In genomic region chr12:9447791-9448614, GRCh38 we compare ENCODE assay signal across 8 cellular contexts.
DNase-seq lines count a peak whose midpoint lies in the region; ATAC-seq, FAIRE-seq and TF ChIP-seq lines count a peak whose summit lies in the region.
"Not testable (repeated sequence)": the region's sequence is repeated elsewhere in the genome, so short reads cannot be mapped to it uniquely, and the experiment has no call there.

No MANE protein-coding gene starts in this region.

- peak overlapping the region; percentile 95 for H3K27ac Mint-ChIP-seq in activated T-helper 2 cell treated with anti-CD3 and anti-CD28 coated beads, Interferon-gamma antibody, Interleukin-2, Interleukin-4, amounts not matched to agents 10 μg/mL and 5 μg/mL and 100 μg/mL, durations not matched to agents 14 hours and 24 hours and 36 hours

- not testable (repeated sequence) for H3K27me3 ChIP-seq in RWPE2 (ENCODE audit: insufficient read depth, poor library complexity, severe bottlenecking); neural cell (ENCODE audit: insufficient read depth, low read depth, low read length)

- peaks cover 21% of the 10 kb centered on the region for H3K4me1 Mint-ChIP-seq in activated T-helper 2 cell treated with anti-CD3 and anti-CD28 coated beads, Interferon-gamma antibody, Interleukin-2, Interleukin-4, amounts not matched to agents 10 μg/mL and 5 μg/mL and 100 μg/mL, durations not matched to agents 14 hours and 24 hours and 36 hours (ENCODE audit: low read depth)

- not testable (repeated sequence) for H3K4me2 ChIP-seq in neural cell (ENCODE audit: low read length)

- not testable (repeated sequence) for H3K9me3 Mint-ChIP-seq in activated T-helper 2 cell treated with anti-CD3 and anti-CD28 coated beads, Interferon-gamma antibody, Interleukin-2, Interleukin-4, amounts not matched to agents 10 μg/mL and 5 μg/mL and 100 μg/mL, durations not matched to agents 14 hours and 24 hours and 36 hours

- not testable (repeated sequence) for H3K4me1 ChIP-seq in RWPE2 (ENCODE audit: insufficient read depth, poor library complexity, severe bottlenecking)

- H3K4me3 ChIP-seq in RWPE2 (ENCODE audit: severe bottlenecking) = peak overlapping the region; percentile 28
- H3K4me3 ChIP-seq in fibroblast of villous mesenchyme (ENCODE audit: low read depth, low read length) = peak overlapping the region; percentile 64
- H3K4me3 ChIP-seq in neural cell (ENCODE audit: low read length) = peak overlapping the region; percentile 69

- H3K27ac ChIP-seq in RWPE2 (ENCODE audit: poor library complexity, severe bottlenecking); neural cell (ENCODE audit: low read length): not testable (repeated sequence)

- TF ChIP-seq POLR2A in H54 (IDR thresholded peaks at IDR 0.05; ENCODE audit: low read depth, low read length) = peak; percentile 33; the same call in 1 of the 2 replicates

- intact Hi-C loops in activated T-helper 2 cell treated with anti-CD3 and anti-CD28 coated beads, Interferon-gamma antibody, Interleukin-2, Interleukin-4, amounts not matched to agents 10 μg/mL and 5 μg/mL and 100 μg/mL, durations not matched to agents 14 hours and 24 hours and 36 hours (cut with micrococcal nuclease) = not testable (repeated sequence)

- not testable (repeated sequence) for H3K27me3 Mint-ChIP-seq in activated T-helper 2 cell treated with anti-CD3 and anti-CD28 coated beads, Interferon-gamma antibody, Interleukin-2, Interleukin-4, amounts not matched to agents 10 μg/mL and 5 μg/mL and 100 μg/mL, durations not matched to agents 14 hours and 24 hours and 36 hours (ENCODE audit: low read depth)

- TF ChIP-seq RAD21 in neural cell (conservative IDR thresholded peaks at IDR 0.05) = not testable (repeated sequence)

- peak overlapping the region; percentile 99 for H3K4me3 Mint-ChIP-seq in activated T-helper 2 cell treated with anti-CD3 and anti-CD28 coated beads, Interferon-gamma antibody, Interleukin-2, Interleukin-4, amounts not matched to agents 10 μg/mL and 5 μg/mL and 100 μg/mL, durations not matched to agents 14 hours and 24 hours and 36 hours (ENCODE audit: low read depth)

- not testable (repeated sequence) for TF ChIP-seq CTCF in RWPE2 (IDR thresholded peaks at IDR 0.05; ENCODE audit: poor library complexity, severe bottlenecking); fibroblast of villous mesenchyme (IDR thresholded peaks at IDR 0.05; ENCODE audit: insufficient read depth, low read depth, low read length); neural cell (IDR thresholded peaks at IDR 0.05; ENCODE audit: poor library complexity, severe bottlenecking)

- H4K20me1 ChIP-seq in neural cell (ENCODE audit: insufficient read depth) = not testable (repeated sequence)

- DNase-seq in ELR (ENCODE audit: low read depth) (peak; percentile 88), H54 (ENCODE audit: insufficient read length, low spot score) (peak; percentile 66), LoVo (ENCODE audit: low spot score) (peak; percentile 92), RWPE2 (ENCODE audit: low spot score) (peak; percentile 69), fibroblast of villous mesenchyme (ENCODE audit: low read depth) (peak; percentile 73)
- DNase-seq in activated T-helper 2 cell treated with anti-CD3 and anti-CD28 coated beads, Interferon-gamma antibody, Interleukin-2, Interleukin-4, amounts not matched to agents 10 μg/mL and 5 μg/mL and 100 μg/mL, durations not matched to agents 14 hours and 24 hours and 36 hours (ENCODE audit: low spot score) = peak; percentile 91
- peak; percentile 92 for DNase-seq in stimulated activated naive CD8-positive, alpha-beta T cell treated with anti-CD3 and anti-CD28 coated beads, Interleukin-15, Interleukin-2, amounts not matched to agents 100 U/mL and 50 U/mL, for 24 hours

- H3K9me2 ChIP-seq in neural cell (ENCODE audit: insufficient read depth, low read length) = not testable (repeated sequence)

- peak overlapping the region; percentile 54 for H3K9ac ChIP-seq in neural cell (ENCODE audit: low read length)

- not testable (repeated sequence) for H3K9me3 ChIP-seq in RWPE2 (ENCODE audit: severe bottlenecking); neural cell (ENCODE audit: low read length)

- H2AFZ ChIP-seq in neural cell (ENCODE audit: low read depth, low read length) = peak overlapping the region; percentile 54

- ATAC-seq in RWPE2 (ENCODE audit: low read depth) = peak; percentile 93
- ATAC-seq in stimulated activated naive CD8-positive, alpha-beta T cell treated with anti-CD3 and anti-CD28 coated beads, Interleukin-15, Interleukin-2, amounts not matched to agents 100 U/mL and 50 U/mL, for 24 hours = peak; percentile 95

- not testable (repeated sequence) for H3K36me3 ChIP-seq in RWPE2 (ENCODE audit: low read depth); neural cell (ENCODE audit: insufficient read depth, low read length)

- not testable (repeated sequence) for H3K36me3 Mint-ChIP-seq in activated T-helper 2 cell treated with anti-CD3 and anti-CD28 coated beads, Interferon-gamma antibody, Interleukin-2, Interleukin-4, amounts not matched to agents 10 μg/mL and 5 μg/mL and 100 μg/mL, durations not matched to agents 14 hours and 24 hours and 36 hours (ENCODE audit: low read depth)

- not testable (repeated sequence) for H3F3A ChIP-seq in neural cell (ENCODE audit: insufficient read depth, low read length, poor library complexity, severe bottlenecking)

- FAIRE-seq in H54 (lab: Jason Lieb, UNC) = peak; percentile 84

- H3K79me2 ChIP-seq in neural cell (replicated peaks; ENCODE audit: insufficient read depth, low read length) = not testable (repeated sequence)

- not testable (repeated sequence) for TF ChIP-seq EP300 in neural cell (conservative IDR thresholded peaks at IDR 0.05; ENCODE audit: poor library complexity, severe bottlenecking)

TF ChIP-seq in neural cell, 6 proteins besides CTCF, POLR2A, EP300 and RAD21:
- TF ChIP-seq SMC3 (conservative IDR thresholded peaks at IDR 0.05; ENCODE audit: poor library complexity) (peak; percentile 40), POLR2AphosphoS5 (IDR thresholded peaks at IDR 0.05) (peak; percentile 6), MXI1 (conservative IDR thresholded peaks at IDR 0.05; ENCODE audit: poor library complexity, severe bottlenecking) (peak; percentile 94)
